In the genomic region with DNA sequence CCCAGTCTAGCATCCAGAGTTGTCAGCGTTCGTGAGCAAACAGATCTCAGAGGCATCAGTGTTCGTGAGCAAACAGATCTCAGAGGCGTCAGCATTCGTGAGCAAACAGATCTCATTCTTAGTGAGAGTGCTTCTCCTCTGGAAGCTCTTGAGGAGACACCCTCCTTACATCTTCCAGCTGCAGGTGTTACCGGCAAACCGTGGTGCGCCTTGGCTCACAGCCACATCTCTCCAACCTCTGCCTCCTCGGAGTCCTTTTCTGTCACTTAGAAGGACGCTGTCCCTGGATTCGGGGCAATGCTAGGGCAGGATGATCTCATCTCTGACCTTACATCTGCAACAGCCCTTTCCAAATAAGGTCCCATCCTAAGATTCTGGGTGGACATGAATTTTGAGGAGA, we compare ENCODE assay signal across 12 cellular contexts. TPM values are rescaled to one million over a fixed set of nuclear protein-coding genes. Genes with fewer than 3 reads are reported as not detected.
DNase-seq lines count a peak whose midpoint lies in the region; ATAC-seq, FAIRE-seq and TF ChIP-seq lines count a peak whose summit lies in the region.
"Had no signal": no experiment of that assay in that cellular context is flagged by ENCODE, and none has a peak within 500 bp of the region (broad histone marks: within the 10 kb centered on the region; RNA-seq: fewer than 3 reads in every experiment).

No MANE protein-coding gene starts in this region.

- CTCF ChIA-PET in endothelial cell of umbilical vein (lab: Charles Lee): no interaction called here

- H3K4me2 ChIP-seq in GM23248 (ENCODE audit: unreplicated experiment): peak overlapping the region; percentile 51
- H3K4me2 ChIP-seq in endothelial cell of umbilical vein (ENCODE audit: insufficient read depth, low read length): peak overlapping the region; percentile 54

- BruUV-seq in endothelial cell of umbilical vein (replicated peaks; lab: Mats Ljungman, UMichigan): no TSS peak

- H3K4me3 ChIP-seq in GM23248 (peak overlapping the region; percentile 29; the same call in 1 of the 2 replicates), endothelial cell of umbilical vein (replicated peaks in 1 of 3; ENCODE audit: insufficient read depth in 1 of 3, low read depth in 1 of 3, low read length in 3 of 3) (no peak overlapping the region), stomach (no peak overlapping the region)

- POLR2A ChIA-PET in endothelial cell of umbilical vein (lab: Charles Lee): no interaction called here

- 67 to 69% methylated on average over 11 of the region's 11 CpGs for WGBS in GM23248 (ENCODE audit: low coverage in 1 of 2, low lambda C conversion rate in 2 of 2, missing lambda C conversion rate in 2 of 2), 2 experiments
- 25 to 50% (median 36%) methylated on average over 11 of the region's 11 CpGs for WGBS in stomach, 5 donors

- in situ Hi-C loops in GM23248 (cut with MboI): no loop called here

- H3K4me1 ChIP-seq in GM23248 (ENCODE audit: insufficient read depth): peaks cover 17% of the 10 kb centered on the region
- peaks cover 29% of the 10 kb centered on the region for H3K4me1 ChIP-seq in endothelial cell of umbilical vein (ENCODE audit: control insufficient read depth, extremely low read depth, insufficient read depth, low read length)
- H3K4me1 ChIP-seq in stomach: peaks cover 31 to 42% (median 35%) of the 10 kb centered on the region in 4 donors

- dilution Hi-C loops in endothelial cell of umbilical vein (cut with MboI; ENCODE audit: extremely low pct_ligation_motif_present, low sequenced_read_pairs): no loop called here

- intact Hi-C loops in endothelial cell of umbilical vein (cut with micrococcal nuclease) (loop anchor here (2.0 to 5.0 kb wide), 3 partner anchors 39 to 98 kb away; no protein-coding TSS in a partner anchor), stomach (cut with DNase I; ENCODE audit: low total_unique reads) (no loop called here)

- ATAC-seq in HG03175 (IDR thresholded peaks at IDR 0.05; ENCODE audit: unreplicated experiment): no peak
- ATAC-seq: Panc1 had no signal

- H3K79me2 ChIP-seq in GM23248 (ENCODE audit: insufficient read depth) (no peaks in the 10 kb centered on the region), endothelial cell of umbilical vein (ENCODE audit: control insufficient read depth, insufficient read depth, low read length) (no peaks in the 10 kb centered on the region)

- no peaks in the 10 kb centered on the region for H3K9me1 ChIP-seq in endothelial cell of umbilical vein (replicated peaks; ENCODE audit: control insufficient read depth, extremely low read depth, insufficient read depth, low read length)

- H3K36me3 ChIP-seq in GM23248 (ENCODE audit: low read depth) (no peaks in the 10 kb centered on the region), endothelial cell of umbilical vein (ENCODE audit: control insufficient read depth in 2 of 2, extremely low read depth in 1 of 2, insufficient read depth in 2 of 2, low read length in 2 of 2) (no peaks in the 10 kb centered on the region), stomach (no peaks in the 10 kb centered on the region)

- DNase-seq in GM23248 (peak; percentile 24), NCI-H345 (lab: John Stamatoyannopoulos, UW) (peak; percentile 91), endothelial cell of umbilical vein (ENCODE audit: low read depth, low spot score) (no peak), stomach (peak; percentile 45), cerebellar nuclear complex (lab: John Stamatoyannopoulos, UW) (no peak), NCI-H1048 (lab: John Stamatoyannopoulos, UW) (no peak)
- DNase-seq: head of caudate nucleus, midbrain had no signal

- TF ChIP-seq POLR2A in endothelial cell of umbilical vein (IDR thresholded peaks at IDR 0.05; ENCODE audit: low read depth, low read length): no peak
- no peak for TF ChIP-seq POLR2A in stomach (IDR thresholded peaks at IDR 0.05)

- H3K27ac ChIP-seq in GM23248 (peak overlapping the region; percentile 57), endothelial cell of umbilical vein (ENCODE audit: insufficient read depth, low read depth, low read length) (peak overlapping the region; percentile 46), stomach (peak overlapping the region; percentile 45 to 72 (median 60))

- H3K9ac ChIP-seq in GM23248 (peak overlapping the region; percentile 49), endothelial cell of umbilical vein (replicated peaks; ENCODE audit: extremely low read depth, insufficient read depth, low read length) (peak overlapping the region; percentile 22)

- TF ChIP-seq CTCF in endothelial cell of umbilical vein (IDR thresholded peaks at IDR 0.05; ENCODE audit: extremely low read depth in 1 of 2, insufficient read depth in 1 of 2, low read depth in 1 of 2, low read length in 2 of 2) (no peak), stomach (IDR thresholded peaks at IDR 0.05) (no peak)

- H2AFZ ChIP-seq in GM23248: peak overlapping the region; percentile 26; the same call in 1 of the 2 replicates
- no peak overlapping the region for H2AFZ ChIP-seq in endothelial cell of umbilical vein (ENCODE audit: low read depth, low read length)

- H3K9me3 ChIP-seq in GM23248 (ENCODE audit: low read depth) (no peaks in the 10 kb centered on the region), endothelial cell of umbilical vein (replicated peaks; ENCODE audit: control insufficient read depth, insufficient read depth, low read length) (no peaks in the 10 kb centered on the region), stomach (no peaks in the 10 kb centered on the region)

- no peak for TF ChIP-seq EP300 in stomach (IDR thresholded peaks at IDR 0.05)

- FAIRE-seq in endothelial cell of umbilical vein (lab: Jason Lieb, UNC): peak; percentile 57

- peaks cover 14% of the 10 kb centered on the region for H3F3A ChIP-seq in GM23248 (ENCODE audit: insufficient read depth)

- H3K9me2 ChIP-seq in GM23248 (ENCODE audit: insufficient read depth): no peaks in the 10 kb centered on the region

- H4K20me1 ChIP-seq in GM23248 (ENCODE audit: insufficient read depth): no peaks in the 10 kb centered on the region
- H4K20me1 ChIP-seq in endothelial cell of umbilical vein (replicated peaks; ENCODE audit: control insufficient read depth, extremely low read depth, insufficient read depth, low read length): no peaks in the 10 kb centered on the region

- H3K27me3 ChIP-seq in GM23248 (replicated peaks; ENCODE audit: insufficient read depth) (no peaks in the 10 kb centered on the region; the same call in 1 of the 2 replicates), endothelial cell of umbilical vein (ENCODE audit: control insufficient read depth in 2 of 2, insufficient read depth in 2 of 2, low read length in 2 of 2) (no peaks in the 10 kb centered on the region), stomach (no peaks in the 10 kb centered on the region)

TF ChIP-seq in endothelial cell of umbilical vein, 7 proteins besides CTCF, POLR2A, EP300 and RAD21:
- TF ChIP-seq FOS (IDR thresholded peaks at IDR 0.05; ENCODE audit: borderline replicate concordance, insufficient read depth, low read length) (no peak), JUN (IDR thresholded peaks at IDR 0.05; ENCODE audit: borderline replicate concordance, insufficient read depth, insufficient read length, low read depth) (no peak), MYC (IDR thresholded peaks at IDR 0.05; ENCODE audit: low read depth, low read length) (no peak), EZH2 (IDR thresholded peaks at IDR 0.05; ENCODE audit: borderline replicate concordance, low read depth, low read length, severe bottlenecking) (no peak), POLR2AphosphoS5 (IDR thresholded peaks at IDR 0.05; ENCODE audit: insufficient read depth, low read depth, low read length) (no peak), GATA2 (IDR thresholded peaks at IDR 0.05; ENCODE audit: insufficient read depth, insufficient read length, low read depth, low read length) (no peak)
- TF ChIP-seq, protein P1, sequence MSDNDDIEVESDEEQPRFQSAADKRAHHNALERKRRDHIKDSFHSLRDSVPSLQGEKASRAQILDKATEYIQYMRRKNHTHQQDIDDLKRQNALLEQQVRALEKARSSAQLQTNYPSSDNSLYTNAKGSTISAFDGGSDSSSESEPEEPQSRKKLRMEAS (IDR thresholded peaks at IDR 0.05; ENCODE audit: insufficient read depth, insufficient read length): no peak

RNA-seq across cellular contexts. Expression of gene UMODL1, which starts 14.6 kb away (rescaled TPM):
- not detected in 2 replicates for total RNA-seq in GM23248 (2014; rRNA removed; shearing (Covaris generic))
- polyA plus RNA-seq in GM23248 (2016; fragmentation: Nextera tagmentation; extraction: Ambion mirVana) (not detected in 2 replicates), endothelial cell of umbilical vein (not detected in 2 replicates), stomach (not detected)
- total RNA-seq in endothelial cell of umbilical vein (not detected in 2 replicates), stomach (under 1 TPM in 1 of 5 donors, not detected in 4; under 0.01 TPM)
- not detected in 2 replicates for polyA plus RNA-seq in endothelial cell of umbilical vein (2011; cell fraction: cytosol; rRNA removed)
- not detected in 2 replicates for polyA plus RNA-seq in endothelial cell of umbilical vein (2011; cell fraction: nucleus; rRNA removed)
- polyA plus RNA-seq in endothelial cell of umbilical vein (2012): not detected in 2 replicates
- polyA minus RNA-seq in endothelial cell of umbilical vein: not detected in 2 replicates
- not detected for polyA minus RNA-seq in endothelial cell of umbilical vein (2011; cell fraction: cytosol; rRNA and poly(A)+ RNA removed)
- polyA minus RNA-seq in endothelial cell of umbilical vein (2011; cell fraction: nucleus; rRNA and poly(A)+ RNA removed): not detected in 2 replicates
- total RNA-seq: activated T-helper 2 cell treated with anti-CD3 and anti-CD28 coated beads, Interferon-gamma antibody, Interleukin-2, Interleukin-4, amounts not matched to agents 10 μg/mL and 5 μg/mL and 100 μg/mL, durations not matched to agents 14 hours and 24 hours and 36 hours; skeletal muscle tissue had no signal

RNA-seq across cellular contexts. Expression of gene ZBTB21, which starts 46.3 kb away (rescaled TPM):
- total RNA-seq in GM23248 (2014; rRNA removed; shearing (Covaris generic)): 10.6 and 10.7 TPM in 2 replicates
- polyA plus RNA-seq in GM23248 (2016; fragmentation: Nextera tagmentation; extraction: Ambion mirVana) (9.1 and 10.7 TPM in 2 replicates), endothelial cell of umbilical vein (2.8 and 3.9 TPM in 2 replicates), stomach (1 to 10 TPM; 1.9 to 4.7 (median 2.4) TPM)
- total RNA-seq in endothelial cell of umbilical vein (10.8 and 12.4 TPM in 2 replicates), stomach (10 to 100 TPM in 2 of 5 donors, 1 to 10 TPM in 3; 4.3 to 18.7 (median 6.7) TPM)
- 3.2 and 3.6 TPM in 2 replicates for polyA plus RNA-seq in endothelial cell of umbilical vein (2011; cell fraction: cytosol; rRNA removed)
- polyA plus RNA-seq in endothelial cell of umbilical vein (2011; cell fraction: nucleus; rRNA removed): 9.7 and 11.3 TPM in 2 replicates
- polyA plus RNA-seq in endothelial cell of umbilical vein (2012): 6.8 and 7.2 TPM in 2 replicates
- 11.3 and 16.9 TPM in 2 replicates for polyA minus RNA-seq in endothelial cell of umbilical vein
- 14.7 TPM for polyA minus RNA-seq in endothelial cell of umbilical vein (2011; cell fraction: cytosol; rRNA and poly(A)+ RNA removed)
- 10.0 and 15.4 TPM in 2 replicates for polyA minus RNA-seq in endothelial cell of umbilical vein (2011; cell fraction: nucleus; rRNA and poly(A)+ RNA removed)

Comparison
In these comparisons a context has a peak if more than half of its experiments do, and no peak if none do; other contexts are left out.
1. DNase-seq: peak in GM23248 (single experiment), NCI-H345 (single experiment) and stomach (single experiment); none in endothelial cell of umbilical vein (single experiment), cerebellar nuclear complex (0 of 2) and NCI-H1048 (single experiment).
2. Peak in every context shown above with its lines, with median percentiles within 50 percentile points of each other: H3K27ac ChIP-seq.